Comparison of ENCODE assay signal across 9 cellular contexts in genomic region chr13:44155422-44156293, GRCh38.
DNase-seq lines count a peak whose midpoint lies in the region; ATAC-seq and TF ChIP-seq lines count a peak whose summit lies in the region.
"Had no signal": no experiment of that assay in that cellular context is flagged by ENCODE, and none has a peak within 500 bp of the region (broad histone marks: within the 10 kb centered on the region; RNA-seq: fewer than 3 reads in every experiment).

No MANE protein-coding gene starts in this region.

- CTCF ChIA-PET in A673 (lab: Charles Lee), result no interaction called here

- POLR2A ChIA-PET in A673 (lab: Charles Lee; ENCODE audit: low non-redundant PET), result no interaction called here

- intact Hi-C loops in prostate gland (cut with DNase I) (loop anchor here (5.0 kb wide), 2 partner anchors 67 to 152 kb away; no protein-coding TSS in a partner anchor), A673 (cut with micrococcal nuclease; ENCODE audit: unreplicated experiment) (no loop called here)

- H3K27me3 ChIP-seq in right atrium auricular region, result no peaks in the 10 kb centered on the region
- no peaks in the 10 kb centered on the region for H3K27me3 ChIP-seq in prostate gland (replicated peaks; ENCODE audit: insufficient read depth)
- no peaks in the 10 kb centered on the region for H3K27me3 ChIP-seq in A673 (replicated peaks; ENCODE audit: insufficient read depth, low read depth, low read length, poor library complexity)

- DNase-seq in DMS153 (lab: John Stamatoyannopoulos, UW), result peak; percentile 11
- DNase-seq in amniotic epithelial cell (ENCODE audit: low read depth), result peak; percentile 39
- DNase-seq in right atrium auricular region (ENCODE audit: low spot score), result peak; percentile 79
- peak; percentile 78 for DNase-seq in prostate gland (ENCODE audit: low spot score)
- DNase-seq in activated effector memory CD4-positive, alpha-beta T cell treated with anti-CD3 and anti-CD28 coated beads, Interleukin-2, amount 50 U/mL, for 16 hours, result no peak
- no peak for DNase-seq in A673 (ENCODE audit: low spot score)
- DNase-seq: activated T-cell treated with anti-CD3 and anti-CD28 coated beads, Interleukin-2, amount 50 U/mL, for 1 hour had no signal

- H3K4me1 ChIP-seq in right atrium auricular region (peaks cover 0 to 45% of the 10 kb centered on the region in 2 donors), prostate gland (replicated peaks) (peaks cover 6% of the 10 kb centered on the region), A673 (ENCODE audit: insufficient read depth, low read length, poor library complexity, severe bottlenecking) (no peaks in the 10 kb centered on the region)

- peak overlapping the region in 1 of 2 donors; percentile 21 for H3K4me3 ChIP-seq in right atrium auricular region
- H3K4me3 ChIP-seq in prostate gland, result peak overlapping the region in 1 of 2 donors; percentile 19
- H3K4me3 ChIP-seq in A673 (ENCODE audit: low read depth, low read length, poor library complexity, severe bottlenecking), result no peak overlapping the region

- ATAC-seq in GM19467 (IDR thresholded peaks at IDR 0.05; ENCODE audit: unreplicated experiment), result no peak
- no peak for ATAC-seq in GM19395 (IDR thresholded peaks at IDR 0.05; ENCODE audit: unreplicated experiment)

- peak overlapping the region; percentile 65 to 83 for H3K27ac ChIP-seq in right atrium auricular region
- peak overlapping the region; percentile 59 to 68 for H3K27ac ChIP-seq in prostate gland
- H3K27ac ChIP-seq in A673 (ENCODE audit: low read depth, low read length, poor library complexity, severe bottlenecking), result no peak overlapping the region

- H3K36me3 ChIP-seq in right atrium auricular region (no peaks in the 10 kb centered on the region), prostate gland (no peaks in the 10 kb centered on the region), A673 (ENCODE audit: insufficient read depth, low read length, poor library complexity, severe bottlenecking) (no peaks in the 10 kb centered on the region)

- no TSS peak for BruUV-seq in A673 (replicated peaks; lab: Mats Ljungman, UMichigan)

- WGBS in prostate gland, result 21% methylated on average over 14 of the region's 14 CpGs

- TF ChIP-seq POLR2A in prostate gland (IDR thresholded peaks at IDR 0.05), result no peak

- TF ChIP-seq CTCF in right atrium auricular region (IDR thresholded peaks at IDR 0.05) (no peak), prostate gland (IDR thresholded peaks at IDR 0.05) (no peak), A673 (conservative IDR thresholded peaks at IDR 0.05; ENCODE audit: low read depth, low read length) (no peak)

- H3K9me3 ChIP-seq in right atrium auricular region, result no peaks in the 10 kb centered on the region
- H3K9me3 ChIP-seq in prostate gland, result no peaks in the 10 kb centered on the region
- no peaks in the 10 kb centered on the region for H3K9me3 ChIP-seq in A673 (ENCODE audit: low read depth, low read length, poor library complexity, severe bottlenecking)

Comparison
In these comparisons a context has a peak if more than half of its experiments do, and no peak if none do; other contexts are left out.
1. DNase-seq: peak in DMS153 (single experiment), amniotic epithelial cell (single experiment), right atrium auricular region (single experiment) and prostate gland (single experiment); none in activated effector memory CD4-positive, alpha-beta T cell treated with anti-CD3 and anti-CD28 coated beads, Interleukin-2, amount 50 U/mL, for 16 hours (single experiment) and A673 (single experiment).